ENCODE assay signal across 9 cellular contexts in the genomic region with DNA sequence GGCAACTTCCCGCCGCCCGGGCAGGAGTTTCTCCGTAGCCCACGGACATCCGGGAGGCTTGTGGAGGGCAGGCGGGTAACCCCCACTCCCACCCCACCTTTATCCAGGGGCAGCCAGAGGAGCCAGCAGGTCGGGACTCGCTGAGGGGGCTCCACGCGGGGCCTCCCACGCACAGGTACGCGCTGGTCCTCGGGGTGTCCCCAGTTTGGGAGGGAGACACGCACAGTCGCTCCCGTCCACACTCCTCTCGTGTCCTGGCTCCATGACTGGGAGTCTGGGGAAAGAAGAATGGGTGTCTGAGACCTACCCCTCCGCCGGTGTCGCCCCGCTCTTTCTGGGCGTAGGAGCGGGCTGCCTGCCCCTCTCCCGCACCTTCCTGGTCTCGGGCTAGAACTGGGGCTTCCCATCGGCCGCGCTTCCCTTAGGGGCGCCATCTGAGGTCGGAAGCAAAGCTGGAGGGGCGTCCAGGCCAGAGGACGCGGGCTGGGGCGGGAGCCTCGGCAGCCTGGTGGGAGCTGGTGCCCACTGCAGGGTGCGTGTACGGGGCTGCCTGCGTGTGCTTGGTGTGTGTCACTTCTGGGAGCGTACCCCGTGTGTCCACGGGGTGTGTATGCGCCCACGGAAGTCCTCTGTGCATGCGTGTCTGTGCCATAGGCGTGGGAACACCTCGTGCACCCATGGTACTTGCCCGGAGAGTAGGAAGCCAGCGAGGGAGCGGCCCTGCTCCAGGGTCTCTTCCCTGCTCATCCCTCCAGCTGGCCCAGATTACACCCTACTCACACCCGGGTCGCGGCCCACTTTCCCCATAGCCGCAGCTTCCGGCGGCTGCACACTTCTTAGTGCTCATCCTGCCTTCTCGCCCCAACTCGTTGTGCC.
DNase-seq lines count a peak whose midpoint lies in the region; FAIRE-seq and TF ChIP-seq lines count a peak whose summit lies in the region.
"Had no signal": no experiment of that assay in that cellular context is flagged by ENCODE, and none has a peak within 500 bp of the region (broad histone marks: within the 10 kb centered on the region; RNA-seq: fewer than 3 reads in every experiment).

No MANE protein-coding gene starts in this region.

- POLR2A ChIA-PET in H1 (lab: Charles Lee; ENCODE audit: partially characterized antibody) = interaction anchor here (1.2 to 2.3 kb wide), 2 partner anchors 24 to 61 kb away, joined by 3 to 11 read pairs; no protein-coding TSS in a partner anchor

- H3K27ac ChIP-seq in ACC112 (ENCODE audit: low read depth, low read length) (no peak overlapping the region), H1 (ENCODE audit: low read depth, low read length) (no peak overlapping the region)

- no peak overlapping the region for H3K9ac ChIP-seq in H1 (replicated peaks in 1 of 4; ENCODE audit: extremely low read depth in 1 of 4, low read depth in 3 of 4, low read length in 3 of 4)

- peaks cover 18% of the 10 kb centered on the region for H3K23me2 ChIP-seq in H1 (ENCODE audit: low read depth, low read length)

- no peaks in the 10 kb centered on the region for H3K9me3 Mint-ChIP-seq in IgD-negative memory B cell

- no peak overlapping the region for H3K27ac Mint-ChIP-seq in IgD-negative memory B cell

- 0 out of 2 replicates have a peak overlapping the region, but pooled peaks have one; percentile 27 for H2BK12ac ChIP-seq in H1 (ENCODE audit: low read depth, low read length)

- H3K4me3 ChIP-seq in ACC112 (ENCODE audit: low read depth, low read length) (peak overlapping the region; percentile 44; the same call in 1 of the 2 replicates), H1 (ENCODE audit: extremely low read depth in 1 of 4, insufficient read depth in 2 of 4, low read depth in 3 of 4, low read length in 4 of 4) (peak overlapping the region; percentile 25 to 87 (median 38)), neuron (ENCODE audit: low read length) (peak overlapping the region; percentile 24)

- no peak overlapping the region for H4K5ac ChIP-seq in H1 (ENCODE audit: insufficient read length, low read depth, low read length)

- H3K4me1 ChIP-seq in ACC112 (ENCODE audit: control insufficient read depth, insufficient read depth, low read length, unreplicated experiment) (peaks cover 23% of the 10 kb centered on the region), H1 (replicated peaks in 1 of 4; ENCODE audit: control insufficient read depth in 3 of 4, insufficient read depth in 4 of 4, low read length in 3 of 4) (peaks cover 6 to 31% (median 20%) of the 10 kb centered on the region in 4 experiments), neuron (ENCODE audit: insufficient read depth, low read length) (peaks cover 7% of the 10 kb centered on the region)

- no peaks in the 10 kb centered on the region for H3K36me3 ChIP-seq in ACC112 (ENCODE audit: insufficient read depth, low read length)
- no peaks in the 10 kb centered on the region for H3K36me3 ChIP-seq in H1 (ENCODE audit: control insufficient read depth in 2 of 4, insufficient read depth in 4 of 4, low read length in 3 of 4)
- no peaks in the 10 kb centered on the region for H3K36me3 ChIP-seq in neuron (ENCODE audit: insufficient read depth, low read length)

- H3K14ac ChIP-seq in H1 (ENCODE audit: insufficient read length) = no peak overlapping the region

- no peak overlapping the region for H2AK5ac ChIP-seq in H1 (ENCODE audit: low read depth, low read length)

- CTCF ChIA-PET in H1 (lab: Charles Lee; ENCODE audit: partially characterized antibody) = interaction anchor here (0.6 to 10.6 kb wide), 8 partner anchors 11 to 559 kb away, joined by 3 to 131 read pairs (median 4); no protein-coding TSS in a partner anchor

- H3K27me3 ChIP-seq in ACC112 (ENCODE audit: insufficient read depth, low read length) (peaks cover 74% of the 10 kb centered on the region), H1 (replicated peaks in 1 of 4; ENCODE audit: control insufficient read depth in 3 of 4, extremely low read depth in 1 of 4, insufficient read depth in 3 of 4, low read length in 3 of 4) (peaks cover 37 to 81% (median 66%) of the 10 kb centered on the region in 4 experiments), neuron (ENCODE audit: insufficient read depth, low read length) (peaks cover 91% of the 10 kb centered on the region)

- no peak overlapping the region for H4K8ac ChIP-seq in H1 (ENCODE audit: extremely low read depth, insufficient read depth, low read length)

- no peaks in the 10 kb centered on the region for H3K79me1 ChIP-seq in H1 (ENCODE audit: low read depth, low read length)

- no peak for TF ChIP-seq CTCF in H1 (IDR thresholded peaks at IDR 0.05; ENCODE audit: control extremely low read depth in 1 of 3, insufficient read depth in 1 of 3, low read depth in 1 of 3, low read length in 3 of 3)

- H3K23ac ChIP-seq in H1 (ENCODE audit: insufficient read length) = no peak overlapping the region

- H3K4me1 Mint-ChIP-seq in IgD-negative memory B cell = peaks cover 12 to 18% (median 13%) of the 10 kb centered on the region in 3 donors

- no peak for FAIRE-seq in H1 (lab: Jason Lieb, UNC)

- no peak overlapping the region for H2BK20ac ChIP-seq in H1 (ENCODE audit: low read length)

- no peak overlapping the region for H2BK5ac ChIP-seq in H1 (ENCODE audit: low read depth, low read length)

- no peak overlapping the region; the same call in 1 of the 2 replicates for H3K18ac ChIP-seq in H1 (ENCODE audit: extremely low read depth, low read length)

- H3K79me2 ChIP-seq in ACC112 (ENCODE audit: control insufficient read depth, insufficient read depth, low read length, unreplicated experiment) (no peaks in the 10 kb centered on the region), H1 (ENCODE audit: control insufficient read depth in 1 of 2, insufficient read depth in 2 of 2, low read length in 2 of 2) (no peaks in the 10 kb centered on the region)

- peaks cover 5 to 14% of the 10 kb centered on the region in 2 experiments for H4K20me1 ChIP-seq in H1 (replicated peaks in 1 of 2; ENCODE audit: control insufficient read depth in 1 of 2, insufficient read depth in 2 of 2, low read length in 2 of 2)

- H3K4me3 Mint-ChIP-seq in IgD-negative memory B cell = peak overlapping the region; percentile 54 to 84 (median 76)

- H3K56ac ChIP-seq in H1 (replicated peaks; ENCODE audit: insufficient read length, low read depth, low read length) = no peak overlapping the region

- H3K36me3 Mint-ChIP-seq in IgD-negative memory B cell = peaks cover 5% of the 10 kb centered on the region

- no peak overlapping the region for H2BK120ac ChIP-seq in H1 (replicated peaks; ENCODE audit: low read depth, low read length)

- H4K91ac ChIP-seq in H1 (replicated peaks; ENCODE audit: insufficient read length, low read length) = no peak overlapping the region

- no peak overlapping the region for H3K4ac ChIP-seq in H1 (replicated peaks; ENCODE audit: insufficient read length, low read depth, low read length)

- peak in 1 of 2 experiments; percentile 70 for DNase-seq in H1 (ENCODE audit: low read depth in 1 of 2, low spot score in 2 of 2)
- DNase-seq in NCI-H2171 treated with DMSO at 0.1 percent for 48 hours (lab: John Stamatoyannopoulos, UW) = no peak
- DNase-seq in AG08395 (ENCODE audit: low spot score) = no peak
- DNase-seq in NCI-H2227 (lab: John Stamatoyannopoulos, UW; ENCODE audit: unreplicated experiment) = no peak
- DNase-seq in stimulated activated CD4-positive, alpha-beta T cell treated with anti-CD3 and anti-CD28 coated beads, Interleukin-1b, Interleukin-23, amount 100 ng/mL, for 48 hours = no peak
- DNase-seq: activated CD4-positive, alpha-beta T cell treated with anti-CD3 and anti-CD28 coated beads for 1 hour had no signal

- H3K9me3 ChIP-seq in H1 (ENCODE audit: insufficient read depth in 2 of 2, low read depth in 1 of 2, low read length in 1 of 2) = no peaks in the 10 kb centered on the region
- H3K9me3 ChIP-seq in neuron (ENCODE audit: low read length) = no peaks in the 10 kb centered on the region

- TF ChIP-seq RAD21 in H1 (IDR thresholded peaks at IDR 0.05 in 1 of 2, conservative IDR thresholded peaks at IDR 0.05 in 1 of 2; ENCODE audit: low read depth in 2 of 2, low read length in 2 of 2) = no peak

- H2AFZ ChIP-seq in ACC112 (ENCODE audit: low read length, unreplicated experiment) = no peak overlapping the region
- no peak overlapping the region for H2AFZ ChIP-seq in H1 (ENCODE audit: low read length)
- H2AFZ ChIP-seq in neuron (ENCODE audit: low read depth, low read length) = no peak overlapping the region

- H3K4me2 ChIP-seq in H1 (ENCODE audit: insufficient read depth in 1 of 2, low read depth in 2 of 2, low read length in 2 of 2) = peak overlapping the region; percentile 82 to 100

- TF ChIP-seq POLR2A in H1 (IDR thresholded peaks at IDR 0.05; ENCODE audit: control extremely low read depth in 1 of 2, low read depth in 2 of 2, low read length in 2 of 2) = no peak

- no peak overlapping the region for H2BK15ac ChIP-seq in H1 (ENCODE audit: low read length)

- TF ChIP-seq EP300 in H1 (IDR thresholded peaks at IDR 0.05; ENCODE audit: borderline replicate concordance in 1 of 2, low read depth in 2 of 2, low read length in 2 of 2) = no peak

- peaks cover 54% of the 10 kb centered on the region for H3K27me3 Mint-ChIP-seq in IgD-negative memory B cell

- 8% methylated on average over 35 of the region's 59 CpGs; no CpG with 5 or more reads in 1 of the 2 experiments for WGBS in H1 (ENCODE audit: extremely low coverage in 1 of 2, insufficient coverage in 1 of 2, insufficient read length in 1 of 2, insufficient replicate concordance in 2 of 2, low coverage in 1 of 2, low lambda C conversion rate in 2 of 2, missing lambda C conversion rate in 1 of 2), 2 experiments

TF ChIP-seq in H1, 55 proteins besides CTCF, POLR2A, EP300 and RAD21 (continues in another document):
- TF ChIP-seq RXRA (IDR thresholded peaks at IDR 0.05; ENCODE audit: insufficient read depth, low read depth, low read length) (no peak), EZH2 (IDR thresholded peaks at IDR 0.05; ENCODE audit: low read depth, low read length, severe bottlenecking) (no peak), CREB1 (IDR thresholded peaks at IDR 0.05) (no peak), JUND (IDR thresholded peaks at IDR 0.05; ENCODE audit: low read length) (no peak), SP4 (IDR thresholded peaks at IDR 0.05; ENCODE audit: low read length) (no peak), CHD1 (IDR thresholded peaks at IDR 0.05; ENCODE audit: low read depth, low read length) (no peak), RNF2 (IDR thresholded peaks at IDR 0.05; ENCODE audit: borderline replicate concordance, low read depth, low read length, missing control alignments, poor library complexity, severe bottlenecking) (peak; percentile 34), KDM5A (IDR thresholded peaks at IDR 0.05; ENCODE audit: low read length) (no peak), SUZ12 (IDR thresholded peaks at IDR 0.05; ENCODE audit: low read length) (peak; percentile 61; the same call in 1 of the 2 replicates), SIRT6 (IDR thresholded peaks at IDR 0.05; ENCODE audit: low read length) (no peak), CEBPB (IDR thresholded peaks at IDR 0.05; ENCODE audit: low read depth, low read length) (no peak), TEAD4 (IDR thresholded peaks at IDR 0.05; ENCODE audit: low read depth, low read length) (no peak), TAF7 (optimal IDR thresholded peaks at IDR 0.05; ENCODE audit: borderline replicate concordance, low read depth, low read length) (no peak)
